21 cellular contexts compared by ENCODE assay signal in genomic region chr3:101859882-101860281, GRCh38.
"Had no signal": no experiment of that assay in that cellular context is flagged by ENCODE, and none has a peak within 500 bp of the region (broad histone marks: within the 10 kb centered on the region; RNA-seq: fewer than 3 reads in every experiment).

No MANE protein-coding gene starts in this region.

- H3K27ac Mint-ChIP-seq: activated CD4-positive, alpha-beta memory T cell treated with anti-CD3 and anti-CD28 coated beads for 36 hours; activated T-helper 2 cell treated with anti-CD3 and anti-CD28 coated beads, Interferon-gamma antibody, Interleukin-2, Interleukin-4, amounts not matched to agents 10 μg/mL and 5 μg/mL and 100 μg/mL, durations not matched to agents 14 hours and 24 hours and 36 hours; WTC11 had no signal

- H3K27me3 Mint-ChIP-seq: activated CD4-positive, alpha-beta memory T cell treated with anti-CD3 and anti-CD28 coated beads for 36 hours; memory B cell; naive B cell had no signal

- H3K9me3 Mint-ChIP-seq: activated CD4-positive, alpha-beta memory T cell treated with anti-CD3 and anti-CD28 coated beads for 36 hours; activated T-helper 2 cell treated with anti-CD3 and anti-CD28 coated beads, Interferon-gamma antibody, Interleukin-2, Interleukin-4, amounts not matched to agents 10 μg/mL and 5 μg/mL and 100 μg/mL, durations not matched to agents 14 hours and 24 hours and 36 hours; immature natural killer cell; naive B cell; WTC11 had no signal

- FAIRE-seq: endometrium, urothelium cell line had no signal

- H3K4me3 Mint-ChIP-seq: activated CD4-positive, alpha-beta memory T cell treated with anti-CD3 and anti-CD28 coated beads for 36 hours; immature natural killer cell; memory B cell; WTC11 had no signal

- H3K4me3 ChIP-seq: ascending aorta, heart right ventricle, mucosa of descending colon, ovary, thyroid gland had no signal

- H3K4me1 Mint-ChIP-seq: WTC11 had no signal

- DNase-seq: activated CD4-positive, alpha-beta memory T cell treated with anti-CD3 and anti-CD28 coated beads for 36 hours; activated CD4-positive, alpha-beta T cell treated with anti-CD3 and anti-CD28 coated beads for 4 hours; activated naive CD4-positive, alpha-beta T cell treated with Interleukin-2 at 50 U/mL for 16 hours; activated T-cell treated with anti-CD3 and anti-CD28 coated beads, Interleukin-2, amount 50 U/mL, for 1 hour; cerebellar nuclear complex; cortex of kidney; heart right ventricle; immature natural killer cell; kidney glomerular epithelial cell; left ventricle myocardium superior; mucosa of descending colon; naive B cell; ovary; stimulated activated naive CD4-positive, alpha-beta T cell treated with Interleukin-2 at 50 U/mL for 16 hours; thyroid gland had no signal

- ATAC-seq: heart right ventricle, left ventricle myocardium superior, mucosa of descending colon, WTC11 had no signal
